Comparison of ENCODE assay signal across 9 cellular contexts in the genomic region with DNA sequence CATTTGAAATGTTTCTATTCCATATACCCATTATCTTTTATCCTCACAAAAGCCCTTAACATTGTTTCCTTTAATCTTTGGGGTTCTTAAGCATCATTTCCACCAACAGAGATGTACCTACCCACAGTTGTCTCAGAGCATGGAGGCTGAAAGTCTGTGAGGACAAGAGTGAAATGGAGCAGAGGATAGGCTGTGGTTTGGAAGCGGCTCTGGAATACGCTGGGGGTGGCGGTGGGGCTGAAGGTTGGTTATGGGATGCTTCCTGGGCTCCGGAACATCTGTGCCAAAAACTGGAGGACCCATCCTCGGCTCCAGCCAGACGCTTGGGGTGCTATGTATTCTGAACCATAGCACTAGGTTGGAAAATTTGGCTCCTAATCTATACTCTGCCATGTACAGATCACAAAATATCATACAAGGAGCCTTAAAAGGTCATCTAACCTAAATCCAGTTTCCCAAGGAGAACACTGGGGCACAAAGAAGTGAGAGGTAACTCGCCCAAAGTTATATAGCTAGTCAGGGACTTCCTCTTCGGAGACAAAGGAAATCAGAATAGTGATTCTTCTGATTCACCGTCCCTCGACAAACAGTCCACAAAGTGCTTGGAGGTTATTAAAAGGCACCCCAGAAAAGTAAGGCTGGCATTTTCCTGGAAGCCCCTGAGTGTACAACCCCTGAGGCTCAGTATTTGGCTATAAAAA. TPM values are rescaled to one million over a fixed set of nuclear protein-coding genes. Genes with fewer than 3 reads are reported as not detected.
DNase-seq lines count a peak whose midpoint lies in the region; ATAC-seq, FAIRE-seq and TF ChIP-seq lines count a peak whose summit lies in the region.
"Had no signal": no experiment of that assay in that cellular context is flagged by ENCODE, and none has a peak within 500 bp of the region (broad histone marks: within the 10 kb centered on the region; RNA-seq: fewer than 3 reads in every experiment).

No MANE protein-coding gene starts in this region.

- DNase-seq in NOMO-1 treated with DMSO at 0.1 percent for 48 hours (lab: John Stamatoyannopoulos, UW; ENCODE audit: unreplicated experiment): peak; percentile 28
- DNase-seq in NOMO-1 treated with dmso at 0.1 percent for 144 hours (lab: John Stamatoyannopoulos, UW; ENCODE audit: unreplicated experiment): no peak
- no peak for DNase-seq in activated T-helper 2 cell treated with anti-CD3 and anti-CD28 coated beads, Interferon-gamma antibody, Interleukin-2, Interleukin-4, amounts not matched to agents 10 μg/mL and 5 μg/mL and 100 μg/mL, durations not matched to agents 14 hours and 24 hours and 36 hours (ENCODE audit: low spot score)
- DNase-seq in keratinocyte (ENCODE audit: low read depth, low spot score): no peak
- no peak for DNase-seq in SKM-1 (lab: John Stamatoyannopoulos, UW; ENCODE audit: unreplicated experiment)
- DNase-seq in GF-D8 (lab: John Stamatoyannopoulos, UW): no peak
- DNase-seq: NCI-H1048 had no signal

- H3K4me3 ChIP-seq in keratinocyte (ENCODE audit: control insufficient read depth in 2 of 3, extremely low read depth in 1 of 3, insufficient read depth in 2 of 3, low read depth in 1 of 3, low read length in 3 of 3) (peak overlapping the region; percentile 45 to 94 (median 70)), subcutaneous abdominal adipose tissue (ENCODE audit: low read depth in 1 of 5, low read length in 5 of 5) (peak overlapping the region; percentile 58 to 94 (median 89))

- no peak for ATAC-seq in GM19452 (IDR thresholded peaks at IDR 0.05; ENCODE audit: unreplicated experiment)

- H3K9ac ChIP-seq in keratinocyte (ENCODE audit: control insufficient read depth, extremely low read depth, insufficient read depth, low read length) (peak overlapping the region; percentile 89), subcutaneous abdominal adipose tissue (ENCODE audit: low read length in 5 of 5) (peak overlapping the region; percentile 70 to 95 (median 91))

- H3K9me3 ChIP-seq in keratinocyte (ENCODE audit: control insufficient read depth, low read depth, low read length): no peaks in the 10 kb centered on the region
- H3K9me3 ChIP-seq in subcutaneous abdominal adipose tissue (ENCODE audit: control insufficient read depth in 5 of 5, low read length in 5 of 5): no peaks in the 10 kb centered on the region

- no peaks in the 10 kb centered on the region for H3K9me1 ChIP-seq in keratinocyte (ENCODE audit: control insufficient read depth, extremely low read depth, insufficient read depth, low read length)

- TF ChIP-seq CTCF in keratinocyte (optimal IDR thresholded peaks at IDR 0.05 in 1 of 3, IDR thresholded peaks at IDR 0.05 in 1 of 3, conservative IDR thresholded peaks at IDR 0.05 in 1 of 3; ENCODE audit: extremely low read depth in 1 of 3, insufficient read depth in 2 of 3, low read length in 3 of 3): no peak

- H3K4me2 ChIP-seq in keratinocyte (ENCODE audit: control insufficient read depth, extremely low read depth, insufficient read depth, low read depth, low read length): peak overlapping the region; percentile 100

- H3K27ac Mint-ChIP-seq in activated T-helper 2 cell treated with anti-CD3 and anti-CD28 coated beads, Interferon-gamma antibody, Interleukin-2, Interleukin-4, amounts not matched to agents 10 μg/mL and 5 μg/mL and 100 μg/mL, durations not matched to agents 14 hours and 24 hours and 36 hours: peak overlapping the region; percentile 94

- H3K79me2 ChIP-seq in keratinocyte (ENCODE audit: control insufficient read depth, insufficient read depth, low read length): no peaks in the 10 kb centered on the region

- H3K27me3 ChIP-seq in keratinocyte (ENCODE audit: control insufficient read depth, extremely low read depth, insufficient read depth, low read length): no peaks in the 10 kb centered on the region
- no peaks in the 10 kb centered on the region for H3K27me3 ChIP-seq in subcutaneous abdominal adipose tissue (ENCODE audit: control insufficient read depth in 5 of 5, insufficient read depth in 4 of 5, low read length in 5 of 5)

- dilution Hi-C loops in keratinocyte (cut with MboI; ENCODE audit: extremely low pct_ligation_motif_present, low sequenced_read_pairs): no loop called here

- H3K27me3 Mint-ChIP-seq in activated T-helper 2 cell treated with anti-CD3 and anti-CD28 coated beads, Interferon-gamma antibody, Interleukin-2, Interleukin-4, amounts not matched to agents 10 μg/mL and 5 μg/mL and 100 μg/mL, durations not matched to agents 14 hours and 24 hours and 36 hours (ENCODE audit: low read depth): peaks cover 2% of the 10 kb centered on the region

- H3K4me3 Mint-ChIP-seq in activated T-helper 2 cell treated with anti-CD3 and anti-CD28 coated beads, Interferon-gamma antibody, Interleukin-2, Interleukin-4, amounts not matched to agents 10 μg/mL and 5 μg/mL and 100 μg/mL, durations not matched to agents 14 hours and 24 hours and 36 hours (ENCODE audit: low read depth): peak overlapping the region; percentile 89

- H3K9me3 Mint-ChIP-seq in activated T-helper 2 cell treated with anti-CD3 and anti-CD28 coated beads, Interferon-gamma antibody, Interleukin-2, Interleukin-4, amounts not matched to agents 10 μg/mL and 5 μg/mL and 100 μg/mL, durations not matched to agents 14 hours and 24 hours and 36 hours: no peaks in the 10 kb centered on the region

- H3K4me1 ChIP-seq in keratinocyte (ENCODE audit: control insufficient read depth, extremely low read depth, insufficient read depth, low read length) (peaks cover 35% of the 10 kb centered on the region), subcutaneous abdominal adipose tissue (ENCODE audit: control insufficient read depth in 5 of 5, insufficient read depth in 5 of 5, low read length in 5 of 5) (peaks cover 5 to 42% (median 33%) of the 10 kb centered on the region in 5 donors)

- H3K27ac ChIP-seq in keratinocyte (ENCODE audit: control insufficient read depth, insufficient read depth, low read length) (peak overlapping the region; percentile 91), subcutaneous abdominal adipose tissue (ENCODE audit: low read depth, low read length) (peak overlapping the region; percentile 92)

- H3K36me3 Mint-ChIP-seq in activated T-helper 2 cell treated with anti-CD3 and anti-CD28 coated beads, Interferon-gamma antibody, Interleukin-2, Interleukin-4, amounts not matched to agents 10 μg/mL and 5 μg/mL and 100 μg/mL, durations not matched to agents 14 hours and 24 hours and 36 hours (ENCODE audit: low read depth): peaks cover 22% of the 10 kb centered on the region

- FAIRE-seq in keratinocyte (lab: Jason Lieb, UNC): no peak

- no peaks in the 10 kb centered on the region for H4K20me1 ChIP-seq in keratinocyte (ENCODE audit: control insufficient read depth, extremely low read depth, insufficient read depth, low read length)

- peaks cover 21% of the 10 kb centered on the region for H3K4me1 Mint-ChIP-seq in activated T-helper 2 cell treated with anti-CD3 and anti-CD28 coated beads, Interferon-gamma antibody, Interleukin-2, Interleukin-4, amounts not matched to agents 10 μg/mL and 5 μg/mL and 100 μg/mL, durations not matched to agents 14 hours and 24 hours and 36 hours (ENCODE audit: low read depth)

- H2AFZ ChIP-seq in keratinocyte (ENCODE audit: control insufficient read depth, low read length): peak overlapping the region; percentile 75

- no peaks in the 10 kb centered on the region for H3K36me3 ChIP-seq in keratinocyte (ENCODE audit: control insufficient read depth in 2 of 2, extremely low read depth in 1 of 2, insufficient read depth in 2 of 2, low read length in 2 of 2)
- peaks cover 6 to 24% (median 12%) of the 10 kb centered on the region in 5 donors for H3K36me3 ChIP-seq in subcutaneous abdominal adipose tissue (ENCODE audit: control insufficient read depth in 5 of 5, insufficient read depth in 5 of 5, low read length in 5 of 5)

- intact Hi-C loops in activated T-helper 2 cell treated with anti-CD3 and anti-CD28 coated beads, Interferon-gamma antibody, Interleukin-2, Interleukin-4, amounts not matched to agents 10 μg/mL and 5 μg/mL and 100 μg/mL, durations not matched to agents 14 hours and 24 hours and 36 hours (cut with micrococcal nuclease): loop anchor here (2.0 to 10.0 kb wide), 2 partner anchors 205 to 295 kb away; a partner anchor contains a TSS

RNA-seq across cellular contexts. Expression of a gene that starts 2.5 kb away (rescaled TPM):
- 20.3 and 21.3 TPM in 2 replicates for total RNA-seq in activated T-helper 2 cell treated with anti-CD3 and anti-CD28 coated beads, Interferon-gamma antibody, Interleukin-2, Interleukin-4, amounts not matched to agents 10 μg/mL and 5 μg/mL and 100 μg/mL, durations not matched to agents 14 hours and 24 hours and 36 hours
- polyA plus RNA-seq in keratinocyte: 1.6 to 2.5 TPM (median 1.9 TPM) in 3 replicates
- 0.97 TPM for polyA plus RNA-seq in keratinocyte (2011; ENCODE audit: low read depth)
- polyA plus RNA-seq in keratinocyte (2011; cell fraction: cytosol; rRNA removed): 0.55 and 0.56 TPM in 2 replicates
- polyA plus RNA-seq in keratinocyte (2011; cell fraction: nucleus; rRNA removed): 8.6 and 11.6 TPM in 2 replicates
- polyA plus RNA-seq in keratinocyte (2012; ENCODE audit: low replicate concordance): 0.95 and 5.5 TPM in 2 replicates
- polyA minus RNA-seq in keratinocyte: 0.95 to 1.4 TPM (median 0.96 TPM) in 3 replicates
- 4.8 TPM for polyA minus RNA-seq in keratinocyte (2011; cell fraction: cytosol; rRNA and poly(A)+ RNA removed)
- polyA minus RNA-seq in keratinocyte (2011; cell fraction: nucleus; rRNA and poly(A)+ RNA removed): 0.53 and 1.4 TPM in 2 replicates

RNA-seq across cellular contexts. Expression of a gene that starts 6.5 kb away (rescaled TPM):
- total RNA-seq in activated T-helper 2 cell treated with anti-CD3 and anti-CD28 coated beads, Interferon-gamma antibody, Interleukin-2, Interleukin-4, amounts not matched to agents 10 μg/mL and 5 μg/mL and 100 μg/mL, durations not matched to agents 14 hours and 24 hours and 36 hours: 9.3 and 10.1 TPM in 2 replicates
- 24.0 to 45.7 TPM (median 33.9 TPM) in 3 replicates for polyA plus RNA-seq in keratinocyte
- polyA plus RNA-seq in keratinocyte (2011; ENCODE audit: low read depth): 9.2 TPM
- polyA plus RNA-seq in keratinocyte (2011; cell fraction: cytosol; rRNA removed): 32.4 and 34.0 TPM in 2 replicates
- polyA plus RNA-seq in keratinocyte (2011; cell fraction: nucleus; rRNA removed): 76.1 and 82.5 TPM in 2 replicates
- polyA plus RNA-seq in keratinocyte (2012; ENCODE audit: low replicate concordance): 34.2 and 35.4 TPM in 2 replicates
- polyA minus RNA-seq in keratinocyte: 16.9 to 23.8 TPM (median 19.7 TPM) in 3 replicates
- polyA minus RNA-seq in keratinocyte (2011; cell fraction: cytosol; rRNA and poly(A)+ RNA removed): 10.7 TPM
- 20.2 and 30.0 TPM in 2 replicates for polyA minus RNA-seq in keratinocyte (2011; cell fraction: nucleus; rRNA and poly(A)+ RNA removed)

RNA-seq across cellular contexts. Expression of a gene that starts 14.2 kb away (rescaled TPM):
- 13.3 and 13.7 TPM in 2 replicates for total RNA-seq in activated T-helper 2 cell treated with anti-CD3 and anti-CD28 coated beads, Interferon-gamma antibody, Interleukin-2, Interleukin-4, amounts not matched to agents 10 μg/mL and 5 μg/mL and 100 μg/mL, durations not matched to agents 14 hours and 24 hours and 36 hours
- polyA plus RNA-seq in keratinocyte: 31.9 to 39.1 TPM (median 34.1 TPM) in 3 replicates
- 3.4 TPM for polyA plus RNA-seq in keratinocyte (2011; ENCODE audit: low read depth)
- polyA plus RNA-seq in keratinocyte (2011; cell fraction: cytosol; rRNA removed): 38.0 and 42.0 TPM in 2 replicates
- 51.0 and 59.6 TPM in 2 replicates for polyA plus RNA-seq in keratinocyte (2011; cell fraction: nucleus; rRNA removed)
- 8.5 and 18.4 TPM in 2 replicates for polyA plus RNA-seq in keratinocyte (2012; ENCODE audit: low replicate concordance)
- polyA minus RNA-seq in keratinocyte: 49.8 to 80.6 TPM (median 62.1 TPM) in 3 replicates
- 33.6 TPM for polyA minus RNA-seq in keratinocyte (2011; cell fraction: cytosol; rRNA and poly(A)+ RNA removed)
- 16.6 and 25.3 TPM in 2 replicates for polyA minus RNA-seq in keratinocyte (2011; cell fraction: nucleus; rRNA and poly(A)+ RNA removed)

RNA-seq across cellular contexts. Expression of a gene that starts 21.1 kb away (rescaled TPM):
- 241 and 259 TPM in 2 replicates for total RNA-seq in activated T-helper 2 cell treated with anti-CD3 and anti-CD28 coated beads, Interferon-gamma antibody, Interleukin-2, Interleukin-4, amounts not matched to agents 10 μg/mL and 5 μg/mL and 100 μg/mL, durations not matched to agents 14 hours and 24 hours and 36 hours
- 168 to 185 TPM (median 173 TPM) in 3 replicates for polyA plus RNA-seq in keratinocyte
- polyA plus RNA-seq in keratinocyte (2011; ENCODE audit: low read depth): 167 TPM
- 93.9 and 125 TPM in 2 replicates for polyA plus RNA-seq in keratinocyte (2011; cell fraction: cytosol; rRNA removed)
- polyA plus RNA-seq in keratinocyte (2011; cell fraction: nucleus; rRNA removed): 386 and 417 TPM in 2 replicates
- polyA plus RNA-seq in keratinocyte (2012; ENCODE audit: low replicate concordance): 94.2 and 106 TPM in 2 replicates
- polyA minus RNA-seq in keratinocyte: 45.9 to 65.9 TPM (median 55.4 TPM) in 3 replicates
- polyA minus RNA-seq in keratinocyte (2011; cell fraction: cytosol; rRNA and poly(A)+ RNA removed): 53.5 TPM
- 32.5 and 62.2 TPM in 2 replicates for polyA minus RNA-seq in keratinocyte (2011; cell fraction: nucleus; rRNA and poly(A)+ RNA removed)

RNA-seq across cellular contexts. Expression of a gene that starts 52.6 kb away (rescaled TPM):
- 2.9 and 3.2 TPM in 2 replicates for total RNA-seq in activated T-helper 2 cell treated with anti-CD3 and anti-CD28 coated beads, Interferon-gamma antibody, Interleukin-2, Interleukin-4, amounts not matched to agents 10 μg/mL and 5 μg/mL and 100 μg/mL, durations not matched to agents 14 hours and 24 hours and 36 hours
- polyA plus RNA-seq in keratinocyte: 0.76 to 2.1 TPM (median 1.2 TPM) in 3 replicates
- polyA plus RNA-seq in keratinocyte (2011; ENCODE audit: low read depth): 0.69 TPM
- 0.34 and 0.60 TPM in 2 replicates for polyA plus RNA-seq in keratinocyte (2011; cell fraction: cytosol; rRNA removed)
- polyA plus RNA-seq in keratinocyte (2011; cell fraction: nucleus; rRNA removed): 2.7 and 3.6 TPM in 2 replicates
- 1.7 and 2.8 TPM in 2 replicates for polyA plus RNA-seq in keratinocyte (2012; ENCODE audit: low replicate concordance)
- polyA minus RNA-seq in keratinocyte: 0.99 to 1.4 TPM (median 1.2 TPM) in 3 replicates
- polyA minus RNA-seq in keratinocyte (2011; cell fraction: cytosol; rRNA and poly(A)+ RNA removed): 0.96 TPM
- 2.5 and 3.3 TPM in 2 replicates for polyA minus RNA-seq in keratinocyte (2011; cell fraction: nucleus; rRNA and poly(A)+ RNA removed)
